In genomic region chr3:121155023-121155422, GRCh38 we compare ENCODE assay signal across 23 cellular contexts.
DNase-seq lines count a peak whose midpoint lies in the region; ATAC-seq, FAIRE-seq and TF ChIP-seq lines count a peak whose summit lies in the region.
"Had no signal": no experiment of that assay in that cellular context is flagged by ENCODE, and none has a peak within 500 bp of the region (broad histone marks: within the 10 kb centered on the region; RNA-seq: fewer than 3 reads in every experiment).

No MANE protein-coding gene starts in this region.

- no peaks in the 10 kb centered on the region for H3K27me3 ChIP-seq in GM23338 (ENCODE audit: insufficient read depth)
- H3K27me3 ChIP-seq in HUES6 (ENCODE audit: control insufficient read depth, insufficient read depth, low read length): no peaks in the 10 kb centered on the region
- H3K27me3 ChIP-seq in astrocyte (ENCODE audit: insufficient read depth, low read length): no peaks in the 10 kb centered on the region
- no peaks in the 10 kb centered on the region for H3K27me3 ChIP-seq in CD8-positive, alpha-beta T cell (ENCODE audit: insufficient read depth, low read length)
- H3K27me3 ChIP-seq: SJSA1, upper lobe of right lung had no signal

- no peak overlapping the region for H3K9ac ChIP-seq in HUES6 (ENCODE audit: low read length)
- no peak overlapping the region for H3K9ac ChIP-seq in astrocyte (ENCODE audit: low read length)

- no peak for FAIRE-seq in astrocyte (lab: Jason Lieb, UNC)

- H3K36me3 ChIP-seq in GM23338 (ENCODE audit: insufficient read depth) (no peaks in the 10 kb centered on the region), HUES6 (ENCODE audit: control insufficient read depth, insufficient read depth, low read length) (no peaks in the 10 kb centered on the region), astrocyte (ENCODE audit: insufficient read depth, low read length) (no peaks in the 10 kb centered on the region)
- H3K36me3 ChIP-seq in CD8-positive, alpha-beta T cell (ENCODE audit: insufficient read depth, low read length): no peaks in the 10 kb centered on the region
- H3K36me3 ChIP-seq: SJSA1, upper lobe of right lung had no signal

- peaks cover 31% of the 10 kb centered on the region for H3K4me1 Mint-ChIP-seq in GM23338
- H3K4me1 Mint-ChIP-seq in astrocyte (ENCODE audit: low read depth, unreplicated experiment): peaks cover 23% of the 10 kb centered on the region
- peaks cover 9% of the 10 kb centered on the region for H3K4me1 Mint-ChIP-seq in mesothelial cell of epicardium
- no peaks in the 10 kb centered on the region for H3K4me1 Mint-ChIP-seq in CD8-positive, alpha-beta T cell (ENCODE audit: low read depth)
- H3K4me1 Mint-ChIP-seq: naive thymus-derived CD8-positive, alpha-beta T cell had no signal

- H4K20me1 ChIP-seq in GM23338 (replicated peaks; ENCODE audit: insufficient read depth) (no peaks in the 10 kb centered on the region), astrocyte (ENCODE audit: insufficient read depth, low read length) (no peaks in the 10 kb centered on the region)

- H3K27me3 Mint-ChIP-seq in GM23338 (ENCODE audit: insufficient read depth, low read depth, poor library complexity) (no peaks in the 10 kb centered on the region), astrocyte (ENCODE audit: low read depth, unreplicated experiment) (no peaks in the 10 kb centered on the region), mesothelial cell of epicardium (ENCODE audit: low read depth) (no peaks in the 10 kb centered on the region)
- H3K27me3 Mint-ChIP-seq in CD8-positive, alpha-beta T cell (ENCODE audit: low read depth): no peaks in the 10 kb centered on the region
- H3K27me3 Mint-ChIP-seq: naive thymus-derived CD8-positive, alpha-beta T cell had no signal

- H3K9me3 Mint-ChIP-seq in GM23338: no peaks in the 10 kb centered on the region; the same call in 2 of the 3 replicates
- H3K9me3 Mint-ChIP-seq in astrocyte (ENCODE audit: unreplicated experiment): no peaks in the 10 kb centered on the region
- no peaks in the 10 kb centered on the region for H3K9me3 Mint-ChIP-seq in mesothelial cell of epicardium
- peaks cover 6% of the 10 kb centered on the region for H3K9me3 Mint-ChIP-seq in CD8-positive, alpha-beta T cell
- H3K9me3 Mint-ChIP-seq: naive thymus-derived CD8-positive, alpha-beta T cell had no signal

- ATAC-seq in GM23338 (no peak), esophagus mucosa (no peak)
- no peak for ATAC-seq in CD8-positive, alpha-beta T cell
- ATAC-seq: naive thymus-derived CD8-positive, alpha-beta T cell; upper lobe of right lung had no signal

- no peaks in the 10 kb centered on the region for H3K9me2 ChIP-seq in GM23338 (ENCODE audit: insufficient read depth)

- POLR2A ChIA-PET in CD8-positive, alpha-beta T cell (lab: Charles Lee): no interaction called here

- no peak overlapping the region for H3K27ac ChIP-seq in GM23338 (ENCODE audit: low read depth)
- H3K27ac ChIP-seq in HUES6 (ENCODE audit: low read depth, low read length): 0 out of 2 replicates have a peak overlapping the region, but pooled peaks have one; percentile 13
- no peak overlapping the region for H3K27ac ChIP-seq in astrocyte (ENCODE audit: low read depth, low read length)
- H3K27ac ChIP-seq in CD8-positive, alpha-beta T cell (ENCODE audit: low read depth, low read length): no peak overlapping the region
- H3K27ac ChIP-seq: C4-2B, SJSA1, upper lobe of right lung had no signal

- H2AFZ ChIP-seq in GM23338 (no peak overlapping the region), astrocyte (ENCODE audit: low read depth, low read length) (no peak overlapping the region)

- no peak overlapping the region for H3K4me2 ChIP-seq in GM23338
- no peak overlapping the region for H3K4me2 ChIP-seq in astrocyte (ENCODE audit: low read length)

- intact Hi-C loops in CD8-positive, alpha-beta T cell (cut with DNase I, micrococcal nuclease): no loop called here

- H3K4me1 ChIP-seq in GM23338 (ENCODE audit: insufficient read depth) (peaks cover 30% of the 10 kb centered on the region), HUES6 (ENCODE audit: control insufficient read depth, insufficient read depth, low read length) (peaks cover 26% of the 10 kb centered on the region), astrocyte (ENCODE audit: insufficient read depth, low read length) (no peaks in the 10 kb centered on the region)
- no peaks in the 10 kb centered on the region for H3K4me1 ChIP-seq in CD8-positive, alpha-beta T cell (ENCODE audit: insufficient read depth, low read length)
- H3K4me1 ChIP-seq: SJSA1, upper lobe of right lung had no signal

- H3K27ac Mint-ChIP-seq in GM23338 (peak overlapping the region; percentile 86), astrocyte (ENCODE audit: unreplicated experiment) (peak overlapping the region; percentile 27), mesothelial cell of epicardium (peak overlapping the region; percentile 0)
- no peak overlapping the region for H3K27ac Mint-ChIP-seq in CD8-positive, alpha-beta T cell
- H3K27ac Mint-ChIP-seq: naive thymus-derived CD8-positive, alpha-beta T cell had no signal

- H3K9me3 ChIP-seq in HUES6 (ENCODE audit: control insufficient read depth, insufficient read depth, low read depth, low read length) (no peaks in the 10 kb centered on the region), astrocyte (ENCODE audit: insufficient read depth, low read depth, low read length) (no peaks in the 10 kb centered on the region)
- no peaks in the 10 kb centered on the region for H3K9me3 ChIP-seq in CD8-positive, alpha-beta T cell (ENCODE audit: low read length)
- H3K9me3 ChIP-seq: SJSA1, upper lobe of right lung had no signal

- H3K36me3 Mint-ChIP-seq in GM23338 (ENCODE audit: low read depth) (no peaks in the 10 kb centered on the region; the same call in 1 of the 3 replicates), astrocyte (ENCODE audit: low read depth, unreplicated experiment) (no peaks in the 10 kb centered on the region), mesothelial cell of epicardium (no peaks in the 10 kb centered on the region)
- H3K36me3 Mint-ChIP-seq in CD8-positive, alpha-beta T cell: no peaks in the 10 kb centered on the region
- H3K36me3 Mint-ChIP-seq: naive thymus-derived CD8-positive, alpha-beta T cell had no signal

- no peaks in the 10 kb centered on the region for H3F3A ChIP-seq in GM23338 (replicated peaks; ENCODE audit: low read depth)

- H3K79me2 ChIP-seq in GM23338 (replicated peaks; ENCODE audit: insufficient read depth) (no peaks in the 10 kb centered on the region), astrocyte (ENCODE audit: insufficient read depth, low read length) (no peaks in the 10 kb centered on the region)

- no peak overlapping the region for H3K4me3 ChIP-seq in GM23338
- no peak overlapping the region for H3K4me3 ChIP-seq in HUES6 (ENCODE audit: low read depth, low read length)
- H3K4me3 ChIP-seq in astrocyte (ENCODE audit: insufficient read depth, low read depth, low read length): no peak overlapping the region
- H3K4me3 ChIP-seq in CD8-positive, alpha-beta T cell (ENCODE audit: low read depth, low read length): no peak overlapping the region
- H3K4me3 ChIP-seq: SJSA1, upper lobe of right lung had no signal

- TF ChIP-seq CTCF in GM23338 (conservative IDR thresholded peaks at IDR 0.05; ENCODE audit: low read depth in 2 of 2): no peak
- TF ChIP-seq CTCF in astrocyte (IDR thresholded peaks at IDR 0.05; ENCODE audit: insufficient read depth, low read depth, low read length): no peak
- TF ChIP-seq CTCF in mesothelial cell of epicardium (IDR thresholded peaks at IDR 0.05; ENCODE audit: unreplicated experiment): no peak
- no peak for TF ChIP-seq CTCF in CD8-positive, alpha-beta T cell (IDR thresholded peaks at IDR 0.05)

- DNase-seq in GM23338 (ENCODE audit: low spot score) (no peak), astrocyte (ENCODE audit: low read depth) (peak; percentile 1), mesothelial cell of epicardium (ENCODE audit: low spot score in 2 of 2, unreplicated experiment in 2 of 2) (no peak), SW480 (ENCODE audit: low spot score) (no peak)
- DNase-seq in CD8-positive, alpha-beta T cell: no peak
- no peak for DNase-seq in stimulated activated CD4-positive, alpha-beta T cell treated with anti-CD3 and anti-CD28 coated beads, Interleukin-1b, Interleukin-23, amount 100 ng/mL, for 48 hours
- DNase-seq: activated CD4-positive, alpha-beta T cell treated with anti-CD3 and anti-CD28 coated beads, Interleukin-2, amount 50 U/mL, for 4 hours; activated T-cell treated with anti-CD3 and anti-CD28 coated beads, Interleukin-2, amount 50 U/mL, for 48 hours; central memory CD4-positive, alpha-beta T cell; cortex of kidney; DMS79; foreskin melanocyte; KBM-7; kidney glomerular epithelial cell; naive thymus-derived CD8-positive, alpha-beta T cell; NCI-H1930; RPMI8226; stimulated activated naive CD4-positive, alpha-beta T cell treated with Interleukin-2 at 50 U/mL for 16 hours; upper lobe of right lung had no signal

- CTCF ChIA-PET in CD8-positive, alpha-beta T cell (lab: Charles Lee): no interaction called here

- no peak overlapping the region for H3K4me3 Mint-ChIP-seq in GM23338
- H3K4me3 Mint-ChIP-seq in astrocyte (ENCODE audit: unreplicated experiment): no peak overlapping the region
- H3K4me3 Mint-ChIP-seq in mesothelial cell of epicardium: no peak overlapping the region
- H3K4me3 Mint-ChIP-seq in CD8-positive, alpha-beta T cell: no peak overlapping the region
- H3K4me3 Mint-ChIP-seq: naive thymus-derived CD8-positive, alpha-beta T cell had no signal

TF ChIP-seq in GM23338, 12 proteins besides CTCF, POLR2A, EP300 and RAD21 (continues in another document):
- no peak for TF ChIP-seq POLR2AphosphoS5 (IDR thresholded peaks at IDR 0.05; ENCODE audit: low read depth)
- no peak for TF ChIP-seq EZH2 (IDR thresholded peaks at IDR 0.05; ENCODE audit: low read depth, unreplicated experiment)
- TF ChIP-seq CREB1 (CRISPR knock-in tag; IDR thresholded peaks at IDR 0.05; ENCODE audit: low read depth): no peak
- no peak for TF ChIP-seq ZNF114 (CRISPR knock-in tag; IDR thresholded peaks at IDR 0.05)
- TF ChIP-seq ETS1 (IDR thresholded peaks at IDR 0.05): no peak
- no peak for TF ChIP-seq ZNF331 (CRISPR knock-in tag; IDR thresholded peaks at IDR 0.05; ENCODE audit: low read depth)
